ENCODE assay signal across 16 cellular contexts in genomic region chr18:13288509-13289138, GRCh38.
DNase-seq lines count a peak whose midpoint lies in the region; ATAC-seq and TF ChIP-seq lines count a peak whose summit lies in the region.
"Had no signal": no experiment of that assay in that cellular context is flagged by ENCODE, and none has a peak within 500 bp of the region (broad histone marks: within the 10 kb centered on the region; RNA-seq: fewer than 3 reads in every experiment).

No MANE protein-coding gene starts in this region.

- H4K20me1 ChIP-seq in BLaER1: peaks cover 55% of the 10 kb centered on the region

- H3K27me3 ChIP-seq in BLaER1 (no peaks in the 10 kb centered on the region), right atrium auricular region (no peaks in the 10 kb centered on the region)
- H3K27me3 ChIP-seq: BLaER1 treated with 17β-estradiol and CSF1 and Interleukin-3, amounts not matched to agents 10 nM and 100 nM had no signal

- H3K9me3 ChIP-seq in BLaER1 (no peaks in the 10 kb centered on the region), right atrium auricular region (no peaks in the 10 kb centered on the region)
- H3K9me3 ChIP-seq: SJSA1 had no signal

- H3K27ac ChIP-seq in BLaER1 (no peak overlapping the region), right atrium auricular region (peak overlapping the region; percentile 40 to 54)
- H3K27ac ChIP-seq: SJSA1 had no signal

- ATAC-seq in HG02973 (IDR thresholded peaks at IDR 0.05; ENCODE audit: unreplicated experiment) (no peak), HG02884 (IDR thresholded peaks at IDR 0.05; ENCODE audit: unreplicated experiment) (no peak)

- TF ChIP-seq CTCF in GM12865 (IDR thresholded peaks at IDR 0.05; ENCODE audit: insufficient read depth, low read depth, low read length, missing control alignments) (no peak), right atrium auricular region (IDR thresholded peaks at IDR 0.05) (no peak)

- H3K4me1 ChIP-seq in BLaER1 (peaks cover 85% of the 10 kb centered on the region), right atrium auricular region (peaks cover 0 to 31% of the 10 kb centered on the region in 2 donors)
- H3K4me1 ChIP-seq: SJSA1 had no signal

- DNase-seq in GM12865 (ENCODE audit: low read depth) (peak; percentile 44), right atrium auricular region (ENCODE audit: low spot score) (no peak), NK-92 (lab: John Stamatoyannopoulos, UW; ENCODE audit: unreplicated experiment) (no peak)
- DNase-seq in activated CD4-positive, CD25-positive, alpha-beta regulatory T cell treated with anti-CD3 and anti-CD28 coated beads, Interleukin-2, amount 50 U/mL, for 72 hours: peak; percentile 70
- DNase-seq: cerebellar nuclear complex, DMS79, endodermal cell, HCEC 1CT, NCI-H146, NCI-H446 treated with DMSO at 0.1 percent for 48 hours had no signal

- H3K4me2 ChIP-seq in BLaER1: peak overlapping the region; percentile 47; the same call in 1 of the 2 replicates

- H3K9ac ChIP-seq in BLaER1: no peak overlapping the region
- H3K9ac ChIP-seq: BLaER1 treated with 17β-estradiol and CSF1 and Interleukin-3, amounts not matched to agents 10 nM and 100 nM had no signal

- H3K36me3 ChIP-seq in BLaER1 (peaks cover 96% of the 10 kb centered on the region), right atrium auricular region (no peaks in the 10 kb centered on the region)
- H3K36me3 ChIP-seq: SJSA1 had no signal

- H3K4me3 ChIP-seq in BLaER1 (no peak overlapping the region), GM12865 (ENCODE audit: low read depth, low read length) (no peak overlapping the region), right atrium auricular region (no peak overlapping the region)
- H3K4me3 ChIP-seq: BLaER1 treated with 17β-estradiol and CSF1 and Interleukin-3, amounts not matched to agents 10 nM and 100 nM; lung; SJSA1 had no signal

Comparison
In these comparisons a context has a peak if more than half of its experiments do, and no peak if none do; other contexts are left out.
1. DNase-seq: peak in GM12865 (single experiment) and activated CD4-positive, CD25-positive, alpha-beta regulatory T cell treated with anti-CD3 and anti-CD28 coated beads, Interleukin-2, amount 50 U/mL, for 72 hours (single experiment); none in right atrium auricular region (single experiment) and NK-92 (single experiment).